Comparison of ENCODE assay signal across 1 cellular context in the genomic region with DNA sequence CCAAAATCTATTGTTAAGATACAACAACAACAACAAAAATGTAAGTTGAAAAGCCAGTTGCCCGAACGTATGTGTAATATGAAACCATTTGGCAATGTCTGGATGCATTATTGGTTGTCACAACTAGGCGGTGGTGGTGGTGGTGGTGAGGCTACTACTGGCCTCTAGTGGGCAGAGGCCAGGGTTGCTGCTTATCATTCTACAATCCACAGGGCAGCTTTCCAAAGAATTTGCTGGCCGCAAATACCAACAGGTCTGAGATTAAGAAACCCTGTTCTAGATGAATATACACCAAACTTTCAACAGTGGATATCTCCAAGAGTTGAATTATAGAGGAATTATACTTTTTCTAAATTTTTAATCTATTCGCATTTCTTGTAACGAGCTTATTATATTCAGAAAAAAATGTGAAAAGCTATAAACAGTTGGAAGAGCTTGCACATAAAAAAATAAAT.
A peak's percentile ranks its signal among the peaks of the same experiment; 100 is the strongest.
TF ChIP-seq lines count a peak whose summit lies in the region.

No MANE protein-coding gene starts in this region.

TF ChIP-seq in K562, 482 proteins besides CTCF, POLR2A, EP300 and RAD21 (continued from another document):
- TF ChIP-seq, protein P1, sequence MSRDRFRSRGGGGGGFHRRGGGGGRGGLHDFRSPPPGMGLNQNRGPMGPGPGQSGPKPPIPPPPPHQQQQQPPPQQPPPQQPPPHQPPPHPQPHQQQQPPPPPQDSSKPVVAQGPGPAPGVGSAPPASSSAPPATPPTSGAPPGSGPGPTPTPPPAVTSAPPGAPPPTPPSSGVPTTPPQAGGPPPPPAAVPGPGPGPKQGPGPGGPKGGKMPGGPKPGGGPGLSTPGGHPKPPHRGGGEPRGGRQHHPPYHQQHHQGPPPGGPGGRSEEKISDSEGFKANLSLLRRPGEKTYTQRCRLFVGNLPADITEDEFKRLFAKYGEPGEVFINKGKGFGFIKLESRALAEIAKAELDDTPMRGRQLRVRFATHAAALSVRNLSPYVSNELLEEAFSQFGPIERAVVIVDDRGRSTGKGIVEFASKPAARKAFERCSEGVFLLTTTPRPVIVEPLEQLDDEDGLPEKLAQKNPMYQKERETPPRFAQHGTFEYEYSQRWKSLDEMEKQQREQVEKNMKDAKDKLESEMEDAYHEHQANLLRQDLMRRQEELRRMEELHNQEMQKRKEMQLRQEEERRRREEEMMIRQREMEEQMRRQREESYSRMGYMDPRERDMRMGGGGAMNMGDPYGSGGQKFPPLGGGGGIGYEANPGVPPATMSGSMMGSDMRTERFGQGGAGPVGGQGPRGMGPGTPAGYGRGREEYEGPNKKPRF (IDR thresholded peaks at IDR 0.05; ENCODE audit: low read depth, low read length), result no peak
- TF ChIP-seq ETV1 (tag; conservative IDR thresholded peaks at IDR 0.05; ENCODE audit: low read depth) (no peak), SMARCA4 (IDR thresholded peaks at IDR 0.05) (no peak), THRAP3 (IDR thresholded peaks at IDR 0.05; ENCODE audit: borderline replicate concordance) (no peak), FOXK2 (conservative IDR thresholded peaks at IDR 0.05 in 1 of 2, IDR thresholded peaks at IDR 0.05 in 1 of 2; ENCODE audit: low read depth in 2 of 2) (no peak), XRCC3 (IDR thresholded peaks at IDR 0.05) (no peak), ASH1L (IDR thresholded peaks at IDR 0.05; ENCODE audit: borderline replicate concordance, low read depth, partially characterized antibody) (no peak), EP400 (IDR thresholded peaks at IDR 0.05) (no peak), PML (IDR thresholded peaks at IDR 0.05; ENCODE audit: low read length) (0 out of 2 replicates have a peak, but pooled peaks have one; percentile 23), HNRNPH1 (optimal IDR thresholded peaks at IDR 0.05; ENCODE audit: low read depth, low read length) (no peak), ATF7 (IDR thresholded peaks at IDR 0.05) (no peak)
- TF ChIP-seq, protein P2, sequence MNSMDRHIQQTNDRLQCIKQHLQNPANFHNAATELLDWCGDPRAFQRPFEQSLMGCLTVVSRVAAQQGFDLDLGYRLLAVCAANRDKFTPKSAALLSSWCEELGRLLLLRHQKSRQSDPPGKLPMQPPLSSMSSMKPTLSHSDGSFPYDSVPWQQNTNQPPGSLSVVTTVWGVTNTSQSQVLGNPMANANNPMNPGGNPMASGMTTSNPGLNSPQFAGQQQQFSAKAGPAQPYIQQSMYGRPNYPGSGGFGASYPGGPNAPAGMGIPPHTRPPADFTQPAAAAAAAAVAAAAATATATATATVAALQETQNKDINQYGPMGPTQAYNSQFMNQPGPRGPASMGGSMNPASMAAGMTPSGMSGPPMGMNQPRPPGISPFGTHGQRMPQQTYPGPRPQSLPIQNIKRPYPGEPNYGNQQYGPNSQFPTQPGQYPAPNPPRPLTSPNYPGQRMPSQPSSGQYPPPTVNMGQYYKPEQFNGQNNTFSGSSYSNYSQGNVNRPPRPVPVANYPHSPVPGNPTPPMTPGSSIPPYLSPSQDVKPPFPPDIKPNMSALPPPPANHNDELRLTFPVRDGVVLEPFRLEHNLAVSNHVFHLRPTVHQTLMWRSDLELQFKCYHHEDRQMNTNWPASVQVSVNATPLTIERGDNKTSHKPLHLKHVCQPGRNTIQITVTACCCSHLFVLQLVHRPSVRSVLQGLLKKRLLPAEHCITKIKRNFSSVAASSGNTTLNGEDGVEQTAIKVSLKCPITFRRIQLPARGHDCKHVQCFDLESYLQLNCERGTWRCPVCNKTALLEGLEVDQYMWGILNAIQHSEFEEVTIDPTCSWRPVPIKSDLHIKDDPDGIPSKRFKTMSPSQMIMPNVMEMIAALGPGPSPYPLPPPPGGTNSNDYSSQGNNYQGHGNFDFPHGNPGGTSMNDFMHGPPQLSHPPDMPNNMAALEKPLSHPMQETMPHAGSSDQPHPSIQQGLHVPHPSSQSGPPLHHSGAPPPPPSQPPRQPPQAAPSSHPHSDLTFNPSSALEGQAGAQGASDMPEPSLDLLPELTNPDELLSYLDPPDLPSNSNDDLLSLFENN (IDR thresholded peaks at IDR 0.05; ENCODE audit: low read depth in 2 of 2, low read length in 2 of 2), result no peak
- TF ChIP-seq, protein P3, sequence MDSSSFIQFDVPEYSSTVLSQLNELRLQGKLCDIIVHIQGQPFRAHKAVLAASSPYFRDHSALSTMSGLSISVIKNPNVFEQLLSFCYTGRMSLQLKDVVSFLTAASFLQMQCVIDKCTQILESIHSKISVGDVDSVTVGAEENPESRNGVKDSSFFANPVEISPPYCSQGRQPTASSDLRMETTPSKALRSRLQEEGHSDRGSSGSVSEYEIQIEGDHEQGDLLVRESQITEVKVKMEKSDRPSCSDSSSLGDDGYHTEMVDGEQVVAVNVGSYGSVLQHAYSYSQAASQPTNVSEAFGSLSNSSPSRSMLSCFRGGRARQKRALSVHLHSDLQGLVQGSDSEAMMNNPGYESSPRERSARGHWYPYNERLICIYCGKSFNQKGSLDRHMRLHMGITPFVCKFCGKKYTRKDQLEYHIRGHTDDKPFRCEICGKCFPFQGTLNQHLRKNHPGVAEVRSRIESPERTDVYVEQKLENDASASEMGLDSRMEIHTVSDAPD (CRISPR knock-in tag; IDR thresholded peaks at IDR 0.05), result no peak
